Comparison of ENCODE assay signal across 13 cellular contexts in the genomic region with DNA sequence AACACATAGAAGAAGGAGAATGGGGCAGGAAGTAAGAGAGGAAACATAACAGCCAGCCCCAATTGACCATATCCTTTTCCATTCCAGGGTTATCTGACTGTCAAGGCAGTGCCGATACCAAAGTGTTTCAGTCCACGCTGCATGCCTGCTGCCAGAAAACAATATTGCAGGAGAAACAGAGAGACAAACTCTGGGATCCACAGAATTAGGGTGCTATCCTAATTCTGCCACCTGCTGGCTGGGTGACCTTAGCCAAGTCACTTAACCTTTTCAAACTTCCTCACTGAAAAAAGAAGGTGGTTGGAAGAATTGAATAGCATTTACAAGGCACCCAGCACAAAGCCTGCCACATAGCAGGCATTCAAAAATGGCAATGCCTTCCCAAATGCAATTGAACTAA. TPM values are rescaled to one million over a fixed set of nuclear protein-coding genes. Genes with fewer than 3 reads are reported as not detected.
DNase-seq lines count a peak whose midpoint lies in the region; ATAC-seq, FAIRE-seq and TF ChIP-seq lines count a peak whose summit lies in the region.
"Had no signal": no experiment of that assay in that cellular context is flagged by ENCODE, and none has a peak within 500 bp of the region (broad histone marks: within the 10 kb centered on the region; RNA-seq: fewer than 3 reads in every experiment).

No MANE protein-coding gene starts in this region.

- H3K27me3 ChIP-seq in Loucy (ENCODE audit: insufficient read depth, low read length, poor library complexity, severe bottlenecking) = no peaks in the 10 kb centered on the region
- H3K27me3 ChIP-seq: colonic mucosa, neutrophil had no signal

- TF ChIP-seq CTCF in GM10266 (IDR thresholded peaks at IDR 0.05; ENCODE audit: control insufficient read depth, insufficient read depth, low read depth, missing control alignments) (peak; percentile 39), Loucy (conservative IDR thresholded peaks at IDR 0.05; ENCODE audit: low read length) (peak; percentile 64)

- no peak overlapping the region for H2AFZ ChIP-seq in Loucy (ENCODE audit: low read length)

- DNase-seq in GM10266 (ENCODE audit: extremely low spot score) (no peak), memory B cell (ENCODE audit: low spot score in 2 of 2) (no peak), RCC 7860 (ENCODE audit: low spot score) (no peak), dermis blood vessel endothelial cell (no peak)
- peak; percentile 50 to 51 for DNase-seq in activated CD4-positive, alpha-beta T cell treated with anti-CD3 and anti-CD28 coated beads, Interleukin-2, amount 50 U/mL, for 4 hours
- DNase-seq: colonic mucosa; left cardiac atrium; stimulated activated naive B cell treated with anti-CD40 and anti-IgM and Interleukin-4, amounts not matched to agents 10 μg/mL and 1 μg/mL and 100 μg/mL, for 72 hours; T1000 had no signal

- FAIRE-seq in RCC 7860 (lab: Jason Lieb, UNC) = no peak

- no peaks in the 10 kb centered on the region for H3K9me2 ChIP-seq in Loucy (replicated peaks; ENCODE audit: low read depth, low read length)

- no peaks in the 10 kb centered on the region for H3K79me2 ChIP-seq in Loucy (ENCODE audit: insufficient read depth, low read length)

- peaks cover 18% of the 10 kb centered on the region for H3K36me3 Mint-ChIP-seq in memory B cell

- peaks cover 34% of the 10 kb centered on the region for H3K4me1 Mint-ChIP-seq in memory B cell

- no peaks in the 10 kb centered on the region for H3K9me3 Mint-ChIP-seq in memory B cell
- H3K9me3 Mint-ChIP-seq: activated naive CD4-positive, alpha-beta T cell treated with anti-CD3 and anti-CD28 coated beads, Interleukin-2, amount 50 U/mL, for 24 hours; stimulated activated naive B cell treated with anti-CD40 and anti-IgM and Interleukin-4, amounts not matched to agents 10 μg/mL and 1 μg/mL and 100 μg/mL, for 72 hours had no signal

- no peak overlapping the region for H3K4me2 ChIP-seq in Loucy (ENCODE audit: low read depth, low read length, poor library complexity, severe bottlenecking)

- peaks cover 37% of the 10 kb centered on the region; the same call in 1 of the 2 replicates for H3K36me3 ChIP-seq in Loucy (ENCODE audit: insufficient read depth, low read length)
- H3K36me3 ChIP-seq: colonic mucosa had no signal

- H3K27ac Mint-ChIP-seq in memory B cell = peak overlapping the region; percentile 31
- H3K27ac Mint-ChIP-seq: activated naive CD4-positive, alpha-beta T cell treated with anti-CD3 and anti-CD28 coated beads, Interleukin-2, amount 50 U/mL, for 24 hours had no signal

- H3F3A ChIP-seq in Loucy (ENCODE audit: low read depth) = no peaks in the 10 kb centered on the region

- H3K4me3 ChIP-seq in Loucy (ENCODE audit: low read length, poor library complexity, severe bottlenecking) = no peak overlapping the region
- H3K4me3 ChIP-seq: colonic mucosa had no signal

- no peaks in the 10 kb centered on the region for H3K27me3 Mint-ChIP-seq in memory B cell
- H3K27me3 Mint-ChIP-seq: activated naive CD4-positive, alpha-beta T cell treated with anti-CD3 and anti-CD28 coated beads, Interleukin-2, amount 50 U/mL, for 24 hours; stimulated activated naive B cell treated with anti-CD40 and anti-IgM and Interleukin-4, amounts not matched to agents 10 μg/mL and 1 μg/mL and 100 μg/mL, for 72 hours had no signal

- H3K9ac ChIP-seq in Loucy (ENCODE audit: low read depth, low read length, poor library complexity, severe bottlenecking) = no peak overlapping the region

- no peaks in the 10 kb centered on the region for H3K9me3 ChIP-seq in Loucy (ENCODE audit: insufficient read depth, low read depth, low read length)
- H3K9me3 ChIP-seq: colonic mucosa, neutrophil had no signal

- H3K4me1 ChIP-seq in Loucy (ENCODE audit: insufficient read depth, low read length, poor library complexity, severe bottlenecking) = peaks cover 10% of the 10 kb centered on the region
- H3K4me1 ChIP-seq: colonic mucosa had no signal

- no peak overlapping the region for H3K4me3 Mint-ChIP-seq in memory B cell
- H3K4me3 Mint-ChIP-seq: activated naive CD4-positive, alpha-beta T cell treated with anti-CD3 and anti-CD28 coated beads, Interleukin-2, amount 50 U/mL, for 24 hours; stimulated activated naive B cell treated with anti-CD40 and anti-IgM and Interleukin-4, amounts not matched to agents 10 μg/mL and 1 μg/mL and 100 μg/mL, for 72 hours had no signal

- no peak for ATAC-seq in memory B cell (ENCODE audit: low read depth)
- no peak for ATAC-seq in activated CD4-positive, CD25-positive, alpha-beta regulatory T cell treated with anti-CD3 and anti-CD28 coated beads, Interleukin-2, amount 50 U/mL, for 24 hours
- ATAC-seq: left cardiac atrium; stimulated activated naive B cell treated with anti-CD40 and anti-IgM and Interleukin-4, amounts not matched to agents 10 μg/mL and 1 μg/mL and 100 μg/mL, for 72 hours had no signal

- no peaks in the 10 kb centered on the region for H4K20me1 ChIP-seq in Loucy (ENCODE audit: insufficient read depth, low read length, poor library complexity, severe bottlenecking)

RNA-seq across cellular contexts. Expression of a gene that starts 32.0 kb away (rescaled TPM):
- total RNA-seq in dermis blood vessel endothelial cell = 58.9 and 79.9 TPM in 2 replicates

RNA-seq across cellular contexts. Expression of a gene that starts 32.0 kb away (rescaled TPM):
- 8.0 and 13.6 TPM in 2 replicates for total RNA-seq in dermis blood vessel endothelial cell

RNA-seq across cellular contexts. Expression of a gene that starts 48.9 kb away (rescaled TPM):
- total RNA-seq in dermis blood vessel endothelial cell = 132 and 203 TPM in 2 replicates

Comparison
In these comparisons a context has a peak if more than half of its experiments do, and no peak if none do; other contexts are left out.
1. DNase-seq: peak in activated CD4-positive, alpha-beta T cell treated with anti-CD3 and anti-CD28 coated beads, Interleukin-2, amount 50 U/mL, for 4 hours (2 of 2); none in GM10266 (single experiment), memory B cell (0 of 2), RCC 7860 (single experiment) and dermis blood vessel endothelial cell (single experiment).